Comparison of ENCODE assay signal across 21 cellular contexts in genomic region chr12:49564241-49565118, GRCh38. TPM values are rescaled to one million over a fixed set of nuclear protein-coding genes. Genes with fewer than 3 reads are reported as not detected.
DNase-seq lines count a peak whose midpoint lies in the region; ATAC-seq and TF ChIP-seq lines count a peak whose summit lies in the region.
"Had no signal": no experiment of that assay in that cellular context is flagged by ENCODE, and none has a peak within 500 bp of the region (broad histone marks: within the 10 kb centered on the region; RNA-seq: fewer than 3 reads in every experiment).

No MANE protein-coding gene starts in this region.

- ATAC-seq in HG03025 (IDR thresholded peaks at IDR 0.05; ENCODE audit: low FRiP score, unreplicated experiment) = no peak
- ATAC-seq: WTC11 had no signal

- POLR2A ChIA-PET in activated CD4-positive, alpha-beta T cell treated with anti-CD3 and anti-CD28 coated beads, Interleukin-2, amount 10 ng/mL, durations not matched to agents 7 days and 5 days (lab: Charles Lee) = interaction anchor here (0.6 kb wide), 1 partner anchor 29 kb away, joined by 4 read pairs; no protein-coding TSS in a partner anchor

- WGBS in esophagus squamous epithelium, 2 donors = 80 to 91% methylated on average over 7 to 8 of the region's 15 CpGs

- H3K9me3 ChIP-seq in NT2/D1 (ENCODE audit: insufficient read depth, low read length) = no peaks in the 10 kb centered on the region
- H3K9me3 ChIP-seq in esophagus squamous epithelium = no peaks in the 10 kb centered on the region
- H3K9me3 ChIP-seq: adrenal gland, Peyer's patch, uterus had no signal

- peak overlapping the region; percentile 88 for H3K27ac Mint-ChIP-seq in activated CD4-positive, alpha-beta T cell treated with anti-CD3 and anti-CD28 coated beads, Interleukin-2, amount 10 ng/mL, durations not matched to agents 7 days and 5 days
- H3K27ac Mint-ChIP-seq in nephron = no peak overlapping the region
- H3K27ac Mint-ChIP-seq: WTC11 had no signal

- peaks cover 70% of the 10 kb centered on the region for H3K4me1 Mint-ChIP-seq in activated CD4-positive, alpha-beta T cell treated with anti-CD3 and anti-CD28 coated beads, Interleukin-2, amount 10 ng/mL, durations not matched to agents 7 days and 5 days
- peaks cover 36% of the 10 kb centered on the region for H3K4me1 Mint-ChIP-seq in nephron

- H3K4me3 Mint-ChIP-seq in activated CD4-positive, alpha-beta T cell treated with anti-CD3 and anti-CD28 coated beads, Interleukin-2, amount 10 ng/mL, durations not matched to agents 7 days and 5 days = peak overlapping the region; percentile 91
- H3K4me3 Mint-ChIP-seq in nephron = peak overlapping the region; percentile 45 to 68 (median 64)
- H3K4me3 Mint-ChIP-seq: WTC11 had no signal

- no peaks in the 10 kb centered on the region for H3K9me3 Mint-ChIP-seq in activated CD4-positive, alpha-beta T cell treated with anti-CD3 and anti-CD28 coated beads, Interleukin-2, amount 10 ng/mL, durations not matched to agents 7 days and 5 days
- H3K9me3 Mint-ChIP-seq in nephron = no peaks in the 10 kb centered on the region
- H3K9me3 Mint-ChIP-seq: WTC11 had no signal

- TF ChIP-seq POLR2A in esophagus squamous epithelium (IDR thresholded peaks at IDR 0.05) = no peak

- peak overlapping the region in 58 of 59 donors; percentile 66 to 100 (median 92) for H3K27ac ChIP-seq in dorsolateral prefrontal cortex
- no peak overlapping the region for H3K27ac ChIP-seq in esophagus squamous epithelium
- H3K27ac ChIP-seq: adrenal gland, C4-2B, Peyer's patch, uterus had no signal

- H3K9ac ChIP-seq in NT2/D1 (ENCODE audit: insufficient read length, low read depth) = peak overlapping the region; percentile 18

- intact Hi-C loops in dorsolateral prefrontal cortex (cut with DNase I) (loop anchor here in 1 of 2 donors (5.0 kb wide), 2 partner anchors 58 to 217 kb away; partner anchors contain the start of genes DNAJC22 and PRPF40B), esophagus squamous epithelium (cut with DNase I) (no loop called here)

- H3K4me3 ChIP-seq in NT2/D1 (ENCODE audit: insufficient read length, low read depth) (no peak overlapping the region), dorsolateral prefrontal cortex (peak overlapping the region in 8 of 59 donors; percentile 1 to 34 (median 13)), esophagus squamous epithelium (no peak overlapping the region)
- H3K4me3 ChIP-seq: adrenal gland, Peyer's patch, uterus had no signal

- peaks cover 44% of the 10 kb centered on the region for H3K36me3 Mint-ChIP-seq in activated CD4-positive, alpha-beta T cell treated with anti-CD3 and anti-CD28 coated beads, Interleukin-2, amount 10 ng/mL, durations not matched to agents 7 days and 5 days (ENCODE audit: low read depth)
- H3K36me3 Mint-ChIP-seq in nephron (ENCODE audit: low read depth) = peaks cover 27% of the 10 kb centered on the region

- peaks cover 74% of the 10 kb centered on the region for H3K36me3 ChIP-seq in NT2/D1 (ENCODE audit: insufficient read depth, insufficient read length, low read length)
- H3K36me3 ChIP-seq in esophagus squamous epithelium = peaks cover 20 to 68% (median 44%) of the 10 kb centered on the region in 3 donors
- H3K36me3 ChIP-seq: uterus had no signal

- TF ChIP-seq CTCF in dorsolateral prefrontal cortex (IDR thresholded peaks at IDR 0.05 in 54 of 56, conservative IDR thresholded peaks at IDR 0.05 in 2 of 56; ENCODE audit: low read depth in 1 of 56, partially characterized antibody in 56 of 56) = no peak
- TF ChIP-seq CTCF in nephron (IDR thresholded peaks at IDR 0.05; ENCODE audit: unreplicated experiment in 3 of 3) = no peak
- no peak for TF ChIP-seq CTCF in esophagus squamous epithelium (IDR thresholded peaks at IDR 0.05)

- CTCF ChIA-PET in activated CD4-positive, alpha-beta T cell treated with anti-CD3 and anti-CD28 coated beads, Interleukin-2, amount 10 ng/mL, durations not matched to agents 7 days and 5 days (lab: Charles Lee) = interaction anchor here (0.9 to 1.5 kb wide), 5 partner anchors 12 to 265 kb away, joined by 3 to 5 read pairs (median 3); no protein-coding TSS in a partner anchor

- no peaks in the 10 kb centered on the region for H3K27me3 ChIP-seq in NT2/D1 (ENCODE audit: insufficient read depth, insufficient read length)
- no peaks in the 10 kb centered on the region for H3K27me3 ChIP-seq in dorsolateral prefrontal cortex
- no peaks in the 10 kb centered on the region for H3K27me3 ChIP-seq in esophagus squamous epithelium
- H3K27me3 ChIP-seq: adrenal gland, Peyer's patch, uterus had no signal

- peak; percentile 48 for DNase-seq in activated CD4-positive, alpha-beta T cell treated with anti-CD3 and anti-CD28 coated beads, Interleukin-2, amount 10 ng/mL, durations not matched to agents 7 days and 5 days
- no peak for DNase-seq in activated CD4-positive, alpha-beta T cell treated with anti-CD3 and anti-CD28 coated beads, Interleukin-2, amount 50 U/mL, for 1 hour
- DNase-seq in NT2/D1 (ENCODE audit: low read depth, low spot score) = no peak
- DNase-seq in dorsolateral prefrontal cortex = peak in 2 of 10 donors; percentile 53 to 68
- DNase-seq in esophagus squamous epithelium (lab: John Stamatoyannopoulos, UW) = no peak
- DNase-seq in NCI-H146 (lab: John Stamatoyannopoulos, UW) = no peak
- DNase-seq: adrenal gland; cerebellar nuclear complex; DMS79 treated with DMSO at 0.1 percent for 48 hours; foreskin fibroblast; IMR-90; NCI-H1048; NCI-H2081 treated with DMSO at 0.1 percent for 48 hours; NCI-H526 treated with DMSO at 0.1 percent for 48 hours; stimulated activated CD4-positive, alpha-beta T cell treated with anti-CD3 and anti-CD28 coated beads, Interleukin-12 subunit alpha, Interleukin-12 subunit beta, amount 100 ng/mL, for 4 hours; uterus had no signal

- no peaks in the 10 kb centered on the region for H3K27me3 Mint-ChIP-seq in activated CD4-positive, alpha-beta T cell treated with anti-CD3 and anti-CD28 coated beads, Interleukin-2, amount 10 ng/mL, durations not matched to agents 7 days and 5 days
- H3K27me3 Mint-ChIP-seq in nephron (ENCODE audit: low read depth) = no peaks in the 10 kb centered on the region

- H3K4me1 ChIP-seq in NT2/D1 (ENCODE audit: insufficient read depth, insufficient read length) (peaks cover 6% of the 10 kb centered on the region), esophagus squamous epithelium (peaks cover 18 to 53% (median 18%) of the 10 kb centered on the region in 3 donors)
- H3K4me1 ChIP-seq: uterus had no signal

RNA-seq across cellular contexts. Expression of gene MCRS1, which starts 3.5 kb away (rescaled TPM):
- 10 to 100 TPM; 85.3 to 89.2 TPM for total RNA-seq in activated CD4-positive, alpha-beta T cell treated with anti-CD3 and anti-CD28 coated beads, Interleukin-2, amount 10 ng/mL, durations not matched to agents 7 days and 5 days
- total RNA-seq in dorsolateral prefrontal cortex = 10 to 100 TPM; 42.9 to 84.1 (median 60.3) TPM
- total RNA-seq in esophagus squamous epithelium = 10 to 100 TPM; 38.8 to 54.2 (median 45.0) TPM

RNA-seq across cellular contexts. Expression of gene KCNH3, which starts 25.6 kb away (rescaled TPM):
- 1 to 10 TPM; 1.9 to 2.3 TPM for total RNA-seq in activated CD4-positive, alpha-beta T cell treated with anti-CD3 and anti-CD28 coated beads, Interleukin-2, amount 10 ng/mL, durations not matched to agents 7 days and 5 days
- 100 to 1,000 TPM in 36 of 120 experiments, 10 to 100 TPM in 84; 31.1 to 139 (median 94.3) TPM for total RNA-seq in dorsolateral prefrontal cortex
- total RNA-seq in esophagus squamous epithelium = under 1 TPM in 1 of 4 donors, not detected in 3; 0.38 TPM
- total RNA-seq: IMR-90 had no signal

RNA-seq across cellular contexts. Expression of gene FAM186B, which starts 41.0 kb away (rescaled TPM):
- total RNA-seq in activated CD4-positive, alpha-beta T cell treated with anti-CD3 and anti-CD28 coated beads, Interleukin-2, amount 10 ng/mL, durations not matched to agents 7 days and 5 days = under 1 TPM; 0.15 TPM
- 1 to 10 TPM in 1 of 120 experiments, under 1 TPM in 65, not detected in 54; 0.14 to 1.2 (median 0.31) TPM for total RNA-seq in dorsolateral prefrontal cortex
- total RNA-seq in esophagus squamous epithelium = 1 to 10 TPM in 1 of 4 donors, under 1 TPM in 1, not detected in 2; 0.19 to 1.1 TPM

RNA-seq across cellular contexts. Expression of gene PRPF40B, which starts 58.9 kb away (rescaled TPM):
- total RNA-seq in activated CD4-positive, alpha-beta T cell treated with anti-CD3 and anti-CD28 coated beads, Interleukin-2, amount 10 ng/mL, durations not matched to agents 7 days and 5 days = 10 to 100 TPM; 11.6 to 11.7 TPM
- total RNA-seq in dorsolateral prefrontal cortex = 10 to 100 TPM; 31.6 to 78.4 (median 47.7) TPM
- total RNA-seq in esophagus squamous epithelium = 10 to 100 TPM in 2 of 4 donors, 1 to 10 TPM in 2; 5.2 to 14.5 (median 10.2) TPM

Comparison
In these comparisons a context has a peak if more than half of its experiments do, and no peak if none do; other contexts are left out.
1. H3K27ac ChIP-seq: peak in dorsolateral prefrontal cortex (58 of 59); none in esophagus squamous epithelium (0 of 4).
2. RNA of gene KCNH3, which starts 25.6 kb away (total RNA-seq): 31.1 to 139 TPM in dorsolateral prefrontal cortex; 1.9 to 2.3 TPM in activated CD4-positive, alpha-beta T cell treated with anti-CD3 and anti-CD28 coated beads, Interleukin-2, amount 10 ng/mL, durations not matched to agents 7 days and 5 days and 0.38 TPM in esophagus squamous epithelium; every median in the first group is over 4 times any median in the second.